ENCODE assay signal across 8 cellular contexts in genomic region chr14:94026886-94027469, GRCh38. TPM values are rescaled to one million over a fixed set of nuclear protein-coding genes. Genes with fewer than 3 reads are reported as not detected.
A peak's percentile ranks its signal among the peaks of the same experiment; 100 is the strongest.
DNase-seq lines count a peak whose midpoint lies in the region; ATAC-seq, FAIRE-seq and TF ChIP-seq lines count a peak whose summit lies in the region.

No MANE protein-coding gene starts in this region.

- H3K36me3 Mint-ChIP-seq in central memory CD8-positive, alpha-beta T cell (ENCODE audit: insufficient read depth): peaks cover 3% of the 10 kb centered on the region

- H3K4me3 Mint-ChIP-seq in central memory CD8-positive, alpha-beta T cell: peak overlapping the region; percentile 39

- intact Hi-C loops in left ventricle myocardium superior (cut with micrococcal nuclease): no loop called here

- H3K4me3 ChIP-seq in right atrium auricular region (peak overlapping the region; percentile 61 to 72), muscle layer of duodenum (ENCODE audit: low read depth in 1 of 2, low read length in 2 of 2) (peak overlapping the region; percentile 11 to 74)

- H3K4me1 Mint-ChIP-seq in central memory CD8-positive, alpha-beta T cell: peaks cover 12% of the 10 kb centered on the region

- no peak for ATAC-seq in left ventricle myocardium superior
- ATAC-seq in central memory CD8-positive, alpha-beta T cell (replicated peaks; ENCODE audit: extremely low read depth, poor library complexity, severe bottlenecking): no peak

- no peaks in the 10 kb centered on the region for H3K27me3 ChIP-seq in right atrium auricular region
- no peaks in the 10 kb centered on the region for H3K27me3 ChIP-seq in muscle layer of duodenum (ENCODE audit: low read depth, low read length)

- TF ChIP-seq CTCF in right atrium auricular region (IDR thresholded peaks at IDR 0.05): no peak

- no peak for FAIRE-seq in GM12892 (lab: Jason Lieb, UNC)

- TF ChIP-seq POLR2A in GM12892 (IDR thresholded peaks at IDR 0.05; ENCODE audit: low read depth, low read length): no peak

- H3K27me3 Mint-ChIP-seq in central memory CD8-positive, alpha-beta T cell: peaks cover 27% of the 10 kb centered on the region

- H3K36me3 ChIP-seq in right atrium auricular region (no peaks in the 10 kb centered on the region), muscle layer of duodenum (ENCODE audit: control insufficient read depth in 1 of 2, insufficient read depth in 2 of 2, low read length in 2 of 2) (no peaks in the 10 kb centered on the region)

- no peak overlapping the region for H3K27ac ChIP-seq in right atrium auricular region
- no peak overlapping the region for H3K27ac ChIP-seq in muscle layer of duodenum (ENCODE audit: low read length)

- DNase-seq in right atrium auricular region (ENCODE audit: low spot score) (no peak), left ventricle myocardium superior (no peak), foreskin melanocyte (no peak), MV-4-11 (lab: John Stamatoyannopoulos, UW) (no peak), AG08395 (ENCODE audit: low spot score) (no peak), GM12892 (ENCODE audit: insufficient read length) (no peak)
- no peak for DNase-seq in central memory CD8-positive, alpha-beta T cell (ENCODE audit: low spot score in 2 of 2)

- H3K4me1 ChIP-seq in right atrium auricular region: peaks cover 0 to 9% of the 10 kb centered on the region in 2 donors
- H3K4me1 ChIP-seq in muscle layer of duodenum (ENCODE audit: control insufficient read depth in 1 of 2, insufficient read depth in 2 of 2, low read length in 2 of 2): peaks cover 0 to 3% of the 10 kb centered on the region in 2 donors

- H3K9me3 ChIP-seq in right atrium auricular region (no peaks in the 10 kb centered on the region), muscle layer of duodenum (ENCODE audit: control insufficient read depth in 1 of 2, low read length in 2 of 2) (no peaks in the 10 kb centered on the region)

- H3K27ac Mint-ChIP-seq in central memory CD8-positive, alpha-beta T cell (ENCODE audit: low read depth): no peak overlapping the region

- no peaks in the 10 kb centered on the region for H3K9me3 Mint-ChIP-seq in central memory CD8-positive, alpha-beta T cell

RNA-seq across cellular contexts. Expression of gene OTUB2, which starts 0.8 kb away (rescaled TPM):
- under 1 TPM; 0.43 to 0.48 TPM for total RNA-seq in right atrium auricular region
- 0.52 TPM for total RNA-seq in left ventricle myocardium superior
- 0.57 TPM for polyA plus RNA-seq in GM12892 (2012; ENCODE audit: missing spikeins)

RNA-seq across cellular contexts. Expression of gene CCDC197, which starts 29.9 kb away (rescaled TPM):
- total RNA-seq in right atrium auricular region: not detected
- total RNA-seq in left ventricle myocardium superior: 0.74 TPM
- polyA plus RNA-seq in GM12892 (2012; ENCODE audit: missing spikeins): not detected

RNA-seq across cellular contexts. Expression of gene ASB2, which starts 50.6 kb away (rescaled TPM):
- total RNA-seq in right atrium auricular region (100 to 1,000 TPM; 115 to 187 TPM), left ventricle myocardium superior (268 TPM)
- polyA plus RNA-seq in GM12892 (2012; ENCODE audit: missing spikeins): 25.2 TPM

RNA-seq across cellular contexts. Expression of gene DDX24, which starts 54.0 kb away (rescaled TPM):
- total RNA-seq in right atrium auricular region (100 to 1,000 TPM; 166 to 178 TPM), left ventricle myocardium superior (198 TPM)
- 147 TPM for polyA plus RNA-seq in GM12892 (2012; ENCODE audit: missing spikeins)

RNA-seq across cellular contexts. Expression of gene IFI27L1, which starts 54.1 kb away (rescaled TPM):
- total RNA-seq in right atrium auricular region (10 to 100 TPM; 13.8 to 21.1 TPM), left ventricle myocardium superior (9.7 TPM)
- polyA plus RNA-seq in GM12892 (2012; ENCODE audit: missing spikeins): 25.2 TPM
